Comparison of ENCODE assay signal across 1 cellular context in the genomic region with DNA sequence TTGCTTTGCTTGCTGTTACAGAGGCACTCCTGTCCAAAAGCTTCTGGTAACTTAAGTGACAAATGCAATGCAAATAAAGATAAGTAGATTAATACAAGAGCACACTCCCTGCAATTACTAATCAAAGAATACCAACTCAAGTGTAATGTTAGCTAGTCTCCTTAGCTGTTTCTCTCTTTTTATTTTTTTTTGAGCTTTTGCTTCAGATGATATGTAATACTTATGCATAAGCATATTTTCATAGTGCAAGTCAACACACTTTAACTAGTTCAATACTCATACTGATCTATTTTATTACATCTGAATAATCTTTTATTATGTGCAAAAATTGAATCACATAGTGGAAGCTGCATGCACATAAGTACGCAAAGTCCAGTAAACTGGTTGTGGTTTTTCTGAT.
TF ChIP-seq lines count a peak whose summit lies in the region.

No MANE protein-coding gene starts in this region.

TF ChIP-seq in endothelial cell of umbilical vein, 7 proteins besides CTCF, POLR2A, EP300 and RAD21:
- no peak for TF ChIP-seq JUN (IDR thresholded peaks at IDR 0.05; ENCODE audit: borderline replicate concordance, insufficient read depth, insufficient read length, low read depth)
- TF ChIP-seq, protein P1, sequence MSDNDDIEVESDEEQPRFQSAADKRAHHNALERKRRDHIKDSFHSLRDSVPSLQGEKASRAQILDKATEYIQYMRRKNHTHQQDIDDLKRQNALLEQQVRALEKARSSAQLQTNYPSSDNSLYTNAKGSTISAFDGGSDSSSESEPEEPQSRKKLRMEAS (IDR thresholded peaks at IDR 0.05; ENCODE audit: insufficient read depth, insufficient read length), result no peak
- TF ChIP-seq EZH2 (IDR thresholded peaks at IDR 0.05; ENCODE audit: borderline replicate concordance, low read depth, low read length, severe bottlenecking), result no peak
- peak; percentile 25 for TF ChIP-seq POLR2AphosphoS5 (IDR thresholded peaks at IDR 0.05; ENCODE audit: insufficient read depth, low read depth, low read length)
- TF ChIP-seq GATA2 (IDR thresholded peaks at IDR 0.05; ENCODE audit: insufficient read depth, insufficient read length, low read depth, low read length), result no peak
- no peak for TF ChIP-seq FOS (IDR thresholded peaks at IDR 0.05; ENCODE audit: borderline replicate concordance, insufficient read depth, low read length)
- TF ChIP-seq MYC (IDR thresholded peaks at IDR 0.05; ENCODE audit: low read depth, low read length), result no peak
